13 cellular contexts compared by ENCODE assay signal in genomic region chr3:49717539-49718418, GRCh38. TPM values are rescaled to one million over a fixed set of nuclear protein-coding genes. Genes with fewer than 3 reads are reported as not detected.
DNase-seq lines count a peak whose midpoint lies in the region; ATAC-seq and TF ChIP-seq lines count a peak whose summit lies in the region.
"Had no signal": no experiment of that assay in that cellular context is flagged by ENCODE, and none has a peak within 500 bp of the region (broad histone marks: within the 10 kb centered on the region; RNA-seq: fewer than 3 reads in every experiment).

No MANE protein-coding gene starts in this region.

- CTCF ChIA-PET in activated naive CD4-positive, alpha-beta T cell treated with anti-CD3 and anti-CD28 coated beads, Interleukin-2, amount 10 ng/mL, durations not matched to agents 7 days and 5 days (lab: Charles Lee), result interaction anchor here (1.3 to 2.5 kb wide), 4 partner anchors 16 to 127 kb away, joined by 3 to 9 read pairs (median 6); no protein-coding TSS in a partner anchor

- H3K36me3 Mint-ChIP-seq in activated naive CD4-positive, alpha-beta T cell treated with anti-CD3 and anti-CD28 coated beads, Interleukin-2, amount 10 ng/mL, durations not matched to agents 7 days and 5 days, result peaks cover 19% of the 10 kb centered on the region
- H3K36me3 Mint-ChIP-seq in T-helper 17 cell (ENCODE audit: low read depth), result no peaks in the 10 kb centered on the region
- peaks cover 51 to 61% of the 10 kb centered on the region in 2 donors for H3K36me3 Mint-ChIP-seq in stimulated activated naive B cell treated with anti-CD40 and anti-IgM and Interleukin-4, amounts not matched to agents 10 μg/mL and 1 μg/mL and 100 μg/mL, for 72 hours

- H3K27me3 Mint-ChIP-seq in activated naive CD4-positive, alpha-beta T cell treated with anti-CD3 and anti-CD28 coated beads, Interleukin-2, amount 10 ng/mL, durations not matched to agents 7 days and 5 days, result peaks cover 8% of the 10 kb centered on the region
- H3K27me3 Mint-ChIP-seq in T-helper 17 cell, result no peaks in the 10 kb centered on the region
- no peaks in the 10 kb centered on the region for H3K27me3 Mint-ChIP-seq in stimulated activated naive B cell treated with anti-CD40 and anti-IgM and Interleukin-4, amounts not matched to agents 10 μg/mL and 1 μg/mL and 100 μg/mL, for 72 hours

- H3K27me3 ChIP-seq in BE2C, result no peaks in the 10 kb centered on the region
- H3K27me3 ChIP-seq: Peyer's patch, uterus had no signal

- H3K27ac Mint-ChIP-seq in activated naive CD4-positive, alpha-beta T cell treated with anti-CD3 and anti-CD28 coated beads, Interleukin-2, amount 10 ng/mL, durations not matched to agents 7 days and 5 days, result no peak overlapping the region
- no peak overlapping the region for H3K27ac Mint-ChIP-seq in T-helper 17 cell
- H3K27ac Mint-ChIP-seq in stimulated activated naive B cell treated with anti-CD40 and anti-IgM and Interleukin-4, amounts not matched to agents 10 μg/mL and 1 μg/mL and 100 μg/mL, for 72 hours, result peak overlapping the region; percentile 91

- no peaks in the 10 kb centered on the region for H3K4me1 ChIP-seq in BE2C

- no peaks in the 10 kb centered on the region for H3K9me3 Mint-ChIP-seq in activated naive CD4-positive, alpha-beta T cell treated with anti-CD3 and anti-CD28 coated beads, Interleukin-2, amount 10 ng/mL, durations not matched to agents 7 days and 5 days
- H3K9me3 Mint-ChIP-seq in stimulated activated naive B cell treated with anti-CD40 and anti-IgM and Interleukin-4, amounts not matched to agents 10 μg/mL and 1 μg/mL and 100 μg/mL, for 72 hours, result peaks cover 0 to 3% of the 10 kb centered on the region in 2 donors

- H3K9me3 ChIP-seq in T-helper 17 cell (ENCODE audit: control insufficient read depth, low read length, poor library complexity, severe bottlenecking) (no peaks in the 10 kb centered on the region), BE2C (no peaks in the 10 kb centered on the region)
- H3K9me3 ChIP-seq: Peyer's patch, uterus had no signal

- no peak overlapping the region for H3K4me3 ChIP-seq in BE2C (ENCODE audit: low read depth, low read length)
- H3K4me3 ChIP-seq: uterus had no signal

- TF ChIP-seq CTCF in GM10266 (IDR thresholded peaks at IDR 0.05; ENCODE audit: control insufficient read depth, insufficient read depth, low read depth, missing control alignments), result no peak
- no peak for TF ChIP-seq CTCF in BE2C (IDR thresholded peaks at IDR 0.05; ENCODE audit: low read depth, low read length)

- H3K4me1 Mint-ChIP-seq in activated naive CD4-positive, alpha-beta T cell treated with anti-CD3 and anti-CD28 coated beads, Interleukin-2, amount 10 ng/mL, durations not matched to agents 7 days and 5 days, result peaks cover 45% of the 10 kb centered on the region
- H3K4me1 Mint-ChIP-seq in T-helper 17 cell, result peaks cover 27% of the 10 kb centered on the region
- H3K4me1 Mint-ChIP-seq in stimulated activated naive B cell treated with anti-CD40 and anti-IgM and Interleukin-4, amounts not matched to agents 10 μg/mL and 1 μg/mL and 100 μg/mL, for 72 hours, result peaks cover 38 to 42% of the 10 kb centered on the region in 2 donors

- H3K4me3 Mint-ChIP-seq in activated naive CD4-positive, alpha-beta T cell treated with anti-CD3 and anti-CD28 coated beads, Interleukin-2, amount 10 ng/mL, durations not matched to agents 7 days and 5 days, result peak overlapping the region; percentile 12
- H3K4me3 Mint-ChIP-seq in T-helper 17 cell, result peak overlapping the region; percentile 75
- peak overlapping the region in 1 of 2 donors; percentile 88 for H3K4me3 Mint-ChIP-seq in stimulated activated naive B cell treated with anti-CD40 and anti-IgM and Interleukin-4, amounts not matched to agents 10 μg/mL and 1 μg/mL and 100 μg/mL, for 72 hours

- ATAC-seq in T-helper 17 cell, result no peak
- ATAC-seq in stimulated activated naive B cell treated with anti-CD40 and anti-IgM and Interleukin-4, amounts not matched to agents 10 μg/mL and 1 μg/mL and 100 μg/mL, for 72 hours (replicated peaks), result no peak
- ATAC-seq: HCT116 had no signal

- no peaks in the 10 kb centered on the region; the same call in 1 of the 2 replicates for H3K36me3 ChIP-seq in BE2C
- H3K36me3 ChIP-seq: uterus had no signal

- no peak for DNase-seq in activated naive CD4-positive, alpha-beta T cell treated with anti-CD3 and anti-CD28 coated beads, Interleukin-2, amount 10 ng/mL, durations not matched to agents 7 days and 5 days
- DNase-seq in activated naive CD4-positive, alpha-beta T cell treated with Interleukin-2 at 50 U/mL for 16 hours, result no peak
- DNase-seq in T-helper 17 cell, result no peak
- DNase-seq in left kidney (ENCODE audit: low read depth, low spot score), result peak; percentile 52
- no peak for DNase-seq in stimulated activated naive B cell treated with anti-CD40 and anti-IgM and Interleukin-4, amounts not matched to agents 10 μg/mL and 1 μg/mL and 100 μg/mL, for 72 hours
- no peak for DNase-seq in GM10266 (ENCODE audit: extremely low spot score)
- no peak for DNase-seq in activated gamma-delta T cell (lab: John Stamatoyannopoulos, UW)
- DNase-seq in BE2C, result no peak
- DNase-seq: activated CD4-positive, alpha-beta T cell treated with anti-CD3 and anti-CD28 coated beads, Interleukin-2, amount 50 U/mL, for 48 hours; EL had no signal

RNA-seq across cellular contexts. Expression of gene AMIGO3, which starts 1.7 kb away (rescaled TPM):
- under 1 TPM in 1 of 2 donors, not detected in 1; 0.99 TPM for total RNA-seq in T-helper 17 cell
- 6.7 TPM for polyA plus RNA-seq in BE2C (2012; ENCODE audit: insufficient read depth, insufficient read length, low read depth)
- total RNA-seq: uterus had no signal

RNA-seq across cellular contexts. Expression of gene GMPPB, which starts 6.0 kb away (rescaled TPM):
- 10 to 100 TPM; 42.9 to 61.9 TPM for total RNA-seq in T-helper 17 cell
- polyA plus RNA-seq in BE2C (2012; ENCODE audit: insufficient read depth, insufficient read length, low read depth), result 18.8 TPM

RNA-seq across cellular contexts. Expression of gene RNF123, which starts 28.4 kb away (rescaled TPM):
- 10 to 100 TPM; 37.7 to 45.1 TPM for total RNA-seq in T-helper 17 cell
- 35.4 TPM for polyA plus RNA-seq in BE2C (2012; ENCODE audit: insufficient read depth, insufficient read length, low read depth)

RNA-seq across cellular contexts. Expression of gene MST1, which starts 28.5 kb away (rescaled TPM):
- 10 to 100 TPM in 1 of 2 donors, 1 to 10 TPM in 1; 7.5 to 11.3 TPM for total RNA-seq in T-helper 17 cell
- polyA plus RNA-seq in BE2C (2012; ENCODE audit: insufficient read depth, insufficient read length, low read depth), result 35.2 TPM

RNA-seq across cellular contexts. Expression of gene APEH, which starts 43.6 kb away (rescaled TPM):
- total RNA-seq in T-helper 17 cell, result 10 to 100 TPM; 61.2 to 71.0 TPM
- 130 TPM for polyA plus RNA-seq in BE2C (2012; ENCODE audit: insufficient read depth, insufficient read length, low read depth)
